Comparison of ENCODE assay signal across 12 cellular contexts in the genomic region with DNA sequence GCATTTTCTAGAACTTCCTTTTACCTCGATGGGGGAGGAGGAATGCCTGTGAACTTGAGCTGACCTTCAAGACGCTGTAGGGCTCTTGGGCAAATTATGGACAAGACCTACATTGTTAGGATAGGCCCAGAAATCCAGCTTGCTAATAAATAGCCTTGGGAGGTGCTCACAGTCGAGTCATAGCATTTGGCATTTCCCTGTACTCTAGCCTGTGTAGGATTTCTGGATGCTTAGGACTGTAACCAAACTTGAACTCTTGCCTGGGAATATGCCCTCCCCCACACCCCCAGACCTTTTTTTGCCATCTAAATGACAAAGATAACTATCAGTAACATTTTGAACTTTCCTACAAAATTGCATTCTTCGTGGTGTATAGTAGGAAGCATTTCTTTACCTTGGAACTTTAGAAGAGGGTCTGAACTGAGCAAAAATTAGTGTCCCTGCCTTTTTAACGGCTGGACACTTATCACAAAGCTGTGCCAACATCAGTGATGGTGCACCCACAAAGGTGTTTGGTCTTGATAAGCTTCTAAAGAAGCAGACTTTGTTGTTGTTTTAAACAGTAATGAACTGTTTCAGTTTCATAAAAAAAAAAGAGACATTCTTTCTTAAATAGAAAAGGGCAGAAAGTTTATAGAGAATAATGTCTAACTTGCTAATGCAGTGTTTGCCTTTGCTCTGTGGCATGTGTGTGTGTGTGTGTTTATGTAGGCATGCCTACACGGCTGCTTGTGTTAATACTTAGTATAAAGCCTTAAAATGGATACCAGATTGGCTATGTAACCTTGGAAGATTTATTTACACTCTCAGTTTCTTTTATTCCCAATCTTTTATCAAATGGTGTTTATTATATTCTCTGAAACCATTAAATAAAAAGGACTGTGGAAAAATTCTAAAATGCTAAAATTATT.
DNase-seq lines count a peak whose midpoint lies in the region; ATAC-seq, FAIRE-seq and TF ChIP-seq lines count a peak whose summit lies in the region.
"Had no signal": no experiment of that assay in that cellular context is flagged by ENCODE, and none has a peak within 500 bp of the region (broad histone marks: within the 10 kb centered on the region; RNA-seq: fewer than 3 reads in every experiment).

No MANE protein-coding gene starts in this region.

- no TSS peak for BruUV-seq in endothelial cell of umbilical vein (replicated peaks; lab: Mats Ljungman, UMichigan)

- ATAC-seq in HG02798 (IDR thresholded peaks at IDR 0.05; ENCODE audit: poor library complexity, unreplicated experiment) (no peak), HG03460 (IDR thresholded peaks at IDR 0.05; ENCODE audit: unreplicated experiment) (no peak), HG03097 (IDR thresholded peaks at IDR 0.05; ENCODE audit: low FRiP score, unreplicated experiment) (no peak)

- H3K9me1 ChIP-seq in endothelial cell of umbilical vein (replicated peaks; ENCODE audit: control insufficient read depth, extremely low read depth, insufficient read depth, low read length) = no peaks in the 10 kb centered on the region

- no peak overlapping the region for H3K4me2 ChIP-seq in endothelial cell of umbilical vein (ENCODE audit: insufficient read depth, low read length)
- no peak overlapping the region for H3K4me2 ChIP-seq in mesenchymal stem cell (ENCODE audit: low read length, poor library complexity, severe bottlenecking)

- peaks cover 5% of the 10 kb centered on the region for H3K79me1 ChIP-seq in mesenchymal stem cell (replicated peaks; ENCODE audit: low read length, poor library complexity, severe bottlenecking)

- no peak overlapping the region for H3K18ac ChIP-seq in mesenchymal stem cell (ENCODE audit: low read depth in 1 of 2, low read length in 2 of 2)

- peaks cover 5% of the 10 kb centered on the region for H3K79me2 ChIP-seq in endothelial cell of umbilical vein (ENCODE audit: control insufficient read depth, insufficient read depth, low read length)

- H3K27ac ChIP-seq in cardiac muscle cell (peak overlapping the region; percentile 81), endothelial cell of umbilical vein (ENCODE audit: insufficient read depth, low read depth, low read length) (no peak overlapping the region), mesenchymal stem cell (ENCODE audit: low read length, poor library complexity, severe bottlenecking) (no peak overlapping the region)

- no peak overlapping the region for H2BK15ac ChIP-seq in mesenchymal stem cell (ENCODE audit: low read depth, poor library complexity, severe bottlenecking)

- TF ChIP-seq CTCF in cardiac muscle cell (IDR thresholded peaks at IDR 0.05; ENCODE audit: low read depth, low read length) (no peak), endothelial cell of umbilical vein (IDR thresholded peaks at IDR 0.05; ENCODE audit: extremely low read depth in 1 of 2, insufficient read depth in 1 of 2, low read depth in 1 of 2, low read length in 2 of 2) (no peak)

- dilution Hi-C loops in endothelial cell of umbilical vein (cut with MboI; ENCODE audit: extremely low pct_ligation_motif_present, low sequenced_read_pairs) = no loop called here

- no peak overlapping the region for H4K91ac ChIP-seq in mesenchymal stem cell (ENCODE audit: low read length)

- H3K27me3 ChIP-seq in cardiac muscle cell (no peaks in the 10 kb centered on the region), endothelial cell of umbilical vein (ENCODE audit: control insufficient read depth in 2 of 2, insufficient read depth in 2 of 2, low read length in 2 of 2) (no peaks in the 10 kb centered on the region), mesenchymal stem cell (ENCODE audit: control insufficient read depth in 1 of 2, insufficient read depth in 1 of 2, low read length in 2 of 2) (no peaks in the 10 kb centered on the region)

- intact Hi-C loops in cardiac septum (cut with DNase I) (no loop called here), endothelial cell of umbilical vein (cut with micrococcal nuclease) (no loop called here)

- H2BK120ac ChIP-seq in mesenchymal stem cell (ENCODE audit: low read depth, low read length) = no peak overlapping the region

- no peak overlapping the region for H2BK5ac ChIP-seq in mesenchymal stem cell (ENCODE audit: low read depth, low read length, poor library complexity, severe bottlenecking)

- peaks cover 21% of the 10 kb centered on the region for H3K4me1 ChIP-seq in cardiac muscle cell (ENCODE audit: low read depth)
- peaks cover 8% of the 10 kb centered on the region for H3K4me1 ChIP-seq in endothelial cell of umbilical vein (ENCODE audit: control insufficient read depth, extremely low read depth, insufficient read depth, low read length)
- H3K4me1 ChIP-seq in mesenchymal stem cell (ENCODE audit: control insufficient read depth, insufficient read depth, low read depth, low read length) = no peaks in the 10 kb centered on the region

- WGBS in mesenchymal stem cell = 61% methylated on average over 5 of the region's 6 CpGs

- H3K9ac ChIP-seq in endothelial cell of umbilical vein (replicated peaks; ENCODE audit: extremely low read depth, insufficient read depth, low read length) (no peak overlapping the region), mesenchymal stem cell (ENCODE audit: low read length) (peak overlapping the region; percentile 48)

- CTCF ChIA-PET in endothelial cell of umbilical vein (lab: Charles Lee) = interaction anchor here (1.3 kb wide), 1 partner anchor 127 kb away, joined by 3 read pairs; no protein-coding TSS in a partner anchor

- no peak overlapping the region for H3K4me3 ChIP-seq in cardiac muscle cell
- H3K4me3 ChIP-seq in endothelial cell of umbilical vein (replicated peaks in 1 of 3; ENCODE audit: insufficient read depth in 1 of 3, low read depth in 1 of 3, low read length in 3 of 3) = no peak overlapping the region
- H3K4me3 ChIP-seq in mesenchymal stem cell (ENCODE audit: insufficient read depth in 1 of 2, low read depth in 1 of 2, low read length in 2 of 2) = peak overlapping the region in 1 of 2 experiments; percentile 19

- FAIRE-seq in endothelial cell of umbilical vein (lab: Jason Lieb, UNC) = no peak
- FAIRE-seq: HTR-8/SVneo had no signal

- H3K14ac ChIP-seq in mesenchymal stem cell (ENCODE audit: low read length in 2 of 2) = no peak overlapping the region

- DNase-seq in cardiac muscle cell (ENCODE audit: low read depth in 1 of 2, low spot score in 1 of 2) (peak; percentile 42 to 48), cardiac septum (ENCODE audit: low spot score) (no peak), endothelial cell of umbilical vein (ENCODE audit: low read depth, low spot score) (peak; percentile 67), mesenchymal stem cell (no peak), AML-193 (lab: John Stamatoyannopoulos, UW) (no peak)
- DNase-seq: activated naive CD8-positive, alpha-beta T cell treated with anti-CD3 and anti-CD28 coated beads, Interleukin-2, amount 10 ng/mL, durations not matched to agents 7 days and 5 days; SIG-M5; stimulated activated CD4-positive, alpha-beta T cell treated with anti-CD3 and anti-CD28 coated beads, Interleukin-12 subunit alpha, Interleukin-12 subunit beta, amount 100 ng/mL, for 4 hours had no signal

- H2BK12ac ChIP-seq in mesenchymal stem cell (ENCODE audit: low read length in 2 of 2) = peak overlapping the region in 1 of 2 experiments; percentile 11

- no peak overlapping the region for H3K4ac ChIP-seq in mesenchymal stem cell (ENCODE audit: low read depth in 1 of 2, low read length in 2 of 2)

- POLR2A ChIA-PET in endothelial cell of umbilical vein (lab: Charles Lee) = interaction anchor here (0.6 kb wide), 1 partner anchor 31 kb away, joined by 9 read pairs; no protein-coding TSS in a partner anchor

- H4K8ac ChIP-seq in mesenchymal stem cell (ENCODE audit: low read length) = no peak overlapping the region

- H2AFZ ChIP-seq in endothelial cell of umbilical vein (ENCODE audit: low read depth, low read length) (no peak overlapping the region), mesenchymal stem cell (ENCODE audit: low read depth, low read length) (no peak overlapping the region)

- no peaks in the 10 kb centered on the region for H4K20me1 ChIP-seq in endothelial cell of umbilical vein (replicated peaks; ENCODE audit: control insufficient read depth, extremely low read depth, insufficient read depth, low read length)

- H3K36me3 ChIP-seq in cardiac muscle cell (no peaks in the 10 kb centered on the region), endothelial cell of umbilical vein (ENCODE audit: control insufficient read depth in 2 of 2, extremely low read depth in 1 of 2, insufficient read depth in 2 of 2, low read length in 2 of 2) (peaks cover 0 to 2% of the 10 kb centered on the region in 2 experiments), mesenchymal stem cell (ENCODE audit: control insufficient read depth in 1 of 2, insufficient read depth in 2 of 2, low read depth in 1 of 2, low read length in 2 of 2) (no peaks in the 10 kb centered on the region)

- TF ChIP-seq POLR2A in endothelial cell of umbilical vein (IDR thresholded peaks at IDR 0.05; ENCODE audit: low read depth, low read length) = no peak

- H3K9me3 ChIP-seq in cardiac muscle cell (ENCODE audit: low read depth) = no peaks in the 10 kb centered on the region
- no peaks in the 10 kb centered on the region for H3K9me3 ChIP-seq in endothelial cell of umbilical vein (replicated peaks; ENCODE audit: control insufficient read depth, insufficient read depth, low read length)
- H3K9me3 ChIP-seq in mesenchymal stem cell (ENCODE audit: control insufficient read depth, low read length) = no peaks in the 10 kb centered on the region

- H2AK5ac ChIP-seq in mesenchymal stem cell (ENCODE audit: low read length, severe bottlenecking) = no peak overlapping the region

- no peak overlapping the region for H3K23ac ChIP-seq in mesenchymal stem cell (ENCODE audit: low read length in 2 of 2)

TF ChIP-seq in endothelial cell of umbilical vein, 7 proteins besides CTCF, POLR2A, EP300 and RAD21:
- TF ChIP-seq GATA2 (IDR thresholded peaks at IDR 0.05; ENCODE audit: insufficient read depth, insufficient read length, low read depth, low read length) (peak; percentile 31), JUN (IDR thresholded peaks at IDR 0.05; ENCODE audit: borderline replicate concordance, insufficient read depth, insufficient read length, low read depth) (no peak)

Comparison
In these comparisons a context has a peak if more than half of its experiments do, and no peak if none do; other contexts are left out.
1. DNase-seq: peak in cardiac muscle cell (2 of 2) and endothelial cell of umbilical vein (single experiment); none in cardiac septum (single experiment), mesenchymal stem cell (single experiment) and AML-193 (0 of 2).